In the genomic region with DNA sequence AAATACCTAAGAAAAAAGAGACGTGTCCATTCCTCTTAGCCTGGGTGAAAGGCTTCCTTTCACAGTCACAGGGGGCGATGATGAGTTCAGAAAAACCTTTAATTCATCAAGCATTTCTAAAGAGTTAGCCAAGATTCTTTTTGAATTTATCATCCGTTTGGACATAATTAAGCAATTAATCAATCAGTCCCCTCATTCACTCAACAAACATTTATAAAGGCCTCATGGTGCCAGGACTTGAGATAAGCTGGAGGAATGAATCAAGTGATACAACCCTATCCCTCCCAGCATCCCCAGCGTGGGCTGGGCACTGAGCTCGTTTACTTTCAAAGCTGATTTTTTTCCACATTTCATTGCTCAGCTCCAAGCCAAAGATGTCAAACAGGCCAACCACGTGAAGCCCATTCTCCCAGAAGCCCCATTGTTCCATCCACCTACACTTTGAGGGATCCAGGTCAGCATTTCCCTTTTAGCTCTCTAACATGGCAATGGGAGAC, we compare ENCODE assay signal across 13 cellular contexts.
DNase-seq lines count a peak whose midpoint lies in the region; ATAC-seq, FAIRE-seq and TF ChIP-seq lines count a peak whose summit lies in the region.
"Had no signal": no experiment of that assay in that cellular context is flagged by ENCODE, and none has a peak within 500 bp of the region (broad histone marks: within the 10 kb centered on the region; RNA-seq: fewer than 3 reads in every experiment).

No MANE protein-coding gene starts in this region.

- H3K27me3 ChIP-seq in keratinocyte (ENCODE audit: control insufficient read depth, extremely low read depth, insufficient read depth, low read length) (no peaks in the 10 kb centered on the region), suprapubic skin (no peaks in the 10 kb centered on the region), dorsolateral prefrontal cortex (no peaks in the 10 kb centered on the region)

- FAIRE-seq in keratinocyte (lab: Jason Lieb, UNC) = no peak
- no peak for FAIRE-seq in GM19239 (lab: Jason Lieb, UNC)
- FAIRE-seq: small intestine had no signal

- H3K27ac ChIP-seq in keratinocyte (ENCODE audit: control insufficient read depth, insufficient read depth, low read length) = no peak overlapping the region
- peak overlapping the region; percentile 47 for H3K27ac ChIP-seq in suprapubic skin
- H3K27ac ChIP-seq in dorsolateral prefrontal cortex = peak overlapping the region in 9 of 59 donors; percentile 17 to 59 (median 48)
- H3K27ac ChIP-seq: PC-9 had no signal

- no peak for ATAC-seq in HG03139 (IDR thresholded peaks at IDR 0.05; ENCODE audit: unreplicated experiment)
- ATAC-seq: stimulated activated naive B cell treated with anti-CD40 and anti-IgM and Interleukin-4, amounts not matched to agents 10 μg/mL and 1 μg/mL and 100 μg/mL, for 72 hours had no signal

- no peak overlapping the region for H2AFZ ChIP-seq in keratinocyte (ENCODE audit: control insufficient read depth, low read length)
- H2AFZ ChIP-seq: PC-9 had no signal

- no peaks in the 10 kb centered on the region for H3K36me3 ChIP-seq in keratinocyte (ENCODE audit: control insufficient read depth in 2 of 2, extremely low read depth in 1 of 2, insufficient read depth in 2 of 2, low read length in 2 of 2)
- H3K36me3 ChIP-seq in suprapubic skin = no peaks in the 10 kb centered on the region

- H3K9me3 ChIP-seq in keratinocyte (ENCODE audit: control insufficient read depth, low read depth, low read length) = no peaks in the 10 kb centered on the region
- H3K9me3 ChIP-seq in suprapubic skin = peaks cover 10% of the 10 kb centered on the region

- 54% methylated on average over 6 of the region's 6 CpGs for WGBS in suprapubic skin

- no peak for TF ChIP-seq POLR2A in suprapubic skin (IDR thresholded peaks at IDR 0.05)

- DNase-seq in H4 (ENCODE audit: low spot score) = peak; percentile 47
- DNase-seq in amniotic epithelial cell (ENCODE audit: low read depth) = peak; percentile 98
- no peak for DNase-seq in keratinocyte (ENCODE audit: low read depth, low spot score)
- no peak for DNase-seq in suprapubic skin (ENCODE audit: low spot score in 2 of 2)
- DNase-seq in dorsolateral prefrontal cortex = no peak
- no peak for DNase-seq in GM19239 (ENCODE audit: insufficient read length, low spot score)
- DNase-seq in AML-193 (lab: John Stamatoyannopoulos, UW) = no peak
- DNase-seq: central memory CD4-positive, alpha-beta T cell; NCI-H1092 treated with DMSO at 0.1 percent for 48 hours; PC-9; small intestine; stimulated activated naive B cell treated with anti-CD40 and anti-IgM and Interleukin-4, amounts not matched to agents 10 μg/mL and 1 μg/mL and 100 μg/mL, for 72 hours had no signal

- no peaks in the 10 kb centered on the region for H3K9me1 ChIP-seq in keratinocyte (ENCODE audit: control insufficient read depth, extremely low read depth, insufficient read depth, low read length)

- H4K20me1 ChIP-seq in keratinocyte (ENCODE audit: control insufficient read depth, extremely low read depth, insufficient read depth, low read length) = no peaks in the 10 kb centered on the region

- no peaks in the 10 kb centered on the region for H3K79me2 ChIP-seq in keratinocyte (ENCODE audit: control insufficient read depth, insufficient read depth, low read length)

- dilution Hi-C loops in keratinocyte (cut with MboI; ENCODE audit: extremely low pct_ligation_motif_present, low sequenced_read_pairs) = no loop called here

- intact Hi-C loops in dorsolateral prefrontal cortex (cut with DNase I) = no loop called here

- H3K4me1 ChIP-seq in keratinocyte (ENCODE audit: control insufficient read depth, extremely low read depth, insufficient read depth, low read length) = peaks cover 32% of the 10 kb centered on the region
- peaks cover 42% of the 10 kb centered on the region for H3K4me1 ChIP-seq in suprapubic skin

- H3K4me3 ChIP-seq in keratinocyte (ENCODE audit: control insufficient read depth in 2 of 3, extremely low read depth in 1 of 3, insufficient read depth in 2 of 3, low read depth in 1 of 3, low read length in 3 of 3) (no peak overlapping the region), suprapubic skin (no peak overlapping the region), dorsolateral prefrontal cortex (no peak overlapping the region)
- H3K4me3 ChIP-seq: PC-9 had no signal

- TF ChIP-seq EP300 in suprapubic skin (IDR thresholded peaks at IDR 0.05) = no peak

- TF ChIP-seq CTCF in keratinocyte (optimal IDR thresholded peaks at IDR 0.05 in 1 of 3, IDR thresholded peaks at IDR 0.05 in 1 of 3, conservative IDR thresholded peaks at IDR 0.05 in 1 of 3; ENCODE audit: extremely low read depth in 1 of 3, insufficient read depth in 2 of 3, low read length in 3 of 3) (peak in 2 of 3 experiments; percentile 23 to 27), suprapubic skin (IDR thresholded peaks at IDR 0.05) (no peak), dorsolateral prefrontal cortex (IDR thresholded peaks at IDR 0.05 in 54 of 56, conservative IDR thresholded peaks at IDR 0.05 in 2 of 56; ENCODE audit: low read depth in 1 of 56, partially characterized antibody in 56 of 56) (no peak)

- H3K4me2 ChIP-seq in keratinocyte (ENCODE audit: control insufficient read depth, extremely low read depth, insufficient read depth, low read depth, low read length) = no peak overlapping the region
- H3K4me2 ChIP-seq: PC-9 had no signal

- H3K9ac ChIP-seq in keratinocyte (ENCODE audit: control insufficient read depth, extremely low read depth, insufficient read depth, low read length) = no peak overlapping the region

Comparison
In these comparisons a context has a peak if more than half of its experiments do, and no peak if none do; other contexts are left out.
1. DNase-seq: peak in H4 (single experiment) and amniotic epithelial cell (single experiment); none in keratinocyte (single experiment), suprapubic skin (0 of 2), dorsolateral prefrontal cortex (0 of 10), GM19239 (single experiment) and AML-193 (0 of 2).
2. CTCF ChIP-seq: peak in keratinocyte (2 of 3); none in suprapubic skin (0 of 2) and dorsolateral prefrontal cortex (0 of 56).